Comparison of ENCODE assay signal across 8 cellular contexts in the genomic region with DNA sequence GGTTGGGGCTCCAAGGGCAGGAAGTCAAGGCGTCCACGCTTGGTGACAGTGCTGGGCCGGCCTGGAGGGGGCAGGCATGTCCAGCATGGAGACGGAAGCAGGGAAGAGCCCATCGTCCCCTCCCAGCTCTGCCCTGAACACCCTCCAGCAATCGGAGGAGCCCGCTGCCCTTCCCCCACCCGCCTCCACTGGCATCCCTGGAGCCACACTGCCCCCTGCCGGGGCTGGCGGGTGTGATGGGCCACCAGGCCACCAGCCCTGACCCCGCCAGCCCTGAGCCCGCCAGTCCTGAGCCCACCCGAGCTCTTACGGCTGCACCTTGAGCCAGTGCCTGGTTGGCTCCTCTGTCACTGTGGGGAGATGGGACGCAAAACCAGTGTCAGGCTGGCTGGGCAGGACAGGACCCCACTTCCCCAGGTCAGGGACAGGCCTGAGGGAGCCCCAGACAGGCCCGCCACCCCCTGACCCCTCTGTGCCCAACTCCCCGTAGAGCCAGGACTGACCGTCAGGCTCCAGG. TPM values are rescaled to one million over a fixed set of nuclear protein-coding genes. Genes with fewer than 3 reads are reported as not detected.
DNase-seq lines count a peak whose midpoint lies in the region; ATAC-seq and TF ChIP-seq lines count a peak whose summit lies in the region.

No MANE protein-coding gene starts in this region.

- H3K9me3 Mint-ChIP-seq in CD4-positive, CD25-positive, alpha-beta regulatory T cell, result no peaks in the 10 kb centered on the region
- H3K9me3 Mint-ChIP-seq in naive B cell, result no peaks in the 10 kb centered on the region

- peaks cover 0 to 14% (median 2%) of the 10 kb centered on the region in 4 donors for H3K4me1 Mint-ChIP-seq in CD4-positive, CD25-positive, alpha-beta regulatory T cell
- H3K4me1 Mint-ChIP-seq in naive B cell, result peaks cover 6 to 16% (median 14%) of the 10 kb centered on the region in 3 donors

- no peak overlapping the region for H3K27ac Mint-ChIP-seq in CD4-positive, CD25-positive, alpha-beta regulatory T cell
- peak overlapping the region in 1 of 6 donors; percentile 47 for H3K27ac Mint-ChIP-seq in naive B cell

- H4K20me1 ChIP-seq in OCI-LY1 (ENCODE audit: insufficient read depth, low read length), result no peaks in the 10 kb centered on the region

- peak; percentile 94 for TF ChIP-seq CTCF in OCI-LY1 (IDR thresholded peaks at IDR 0.05; ENCODE audit: low read length)

- H3K4me3 Mint-ChIP-seq in CD4-positive, CD25-positive, alpha-beta regulatory T cell, result no peak overlapping the region
- H3K4me3 Mint-ChIP-seq in naive B cell, result peak overlapping the region in 1 of 8 donors; percentile 27

- H3K9me3 ChIP-seq in CD4-positive, CD25-positive, alpha-beta regulatory T cell (ENCODE audit: control insufficient read depth in 2 of 2, low read length in 2 of 2), result no peaks in the 10 kb centered on the region
- no peaks in the 10 kb centered on the region for H3K9me3 ChIP-seq in OCI-LY1 (ENCODE audit: low read length)

- no peaks in the 10 kb centered on the region for H3K27me3 ChIP-seq in CD4-positive, CD25-positive, alpha-beta regulatory T cell (ENCODE audit: control insufficient read depth, insufficient read depth, low read length)
- H3K27me3 ChIP-seq in OCI-LY1 (ENCODE audit: insufficient read depth, low read length), result peaks cover 10% of the 10 kb centered on the region

- no peak overlapping the region for H3K4me2 ChIP-seq in OCI-LY1 (ENCODE audit: low read length)

- no peaks in the 10 kb centered on the region for H3K79me2 ChIP-seq in OCI-LY1 (ENCODE audit: insufficient read depth, low read length)

- DNase-seq in CD4-positive, CD25-positive, alpha-beta regulatory T cell, result peak; percentile 68 to 79 (median 68)
- DNase-seq in HK-2 (ENCODE audit: unreplicated experiment), result peak; percentile 92
- peak; percentile 99 for DNase-seq in activated CD8-positive, alpha-beta memory T cell treated with anti-CD3 and anti-CD28 coated beads, Interleukin-2, amount 50 U/mL, for 48 hours
- peak; percentile 84 for DNase-seq in naive B cell
- peak; percentile 54 to 64 for DNase-seq in stimulated activated CD8-positive, alpha-beta memory T cell treated with anti-CD3 and anti-CD28 coated beads, Interleukin-7, amount 100 ng/mL, for 4 hours (ENCODE audit: low read depth in 2 of 2)

- H2AFZ ChIP-seq in OCI-LY1 (ENCODE audit: low read length), result no peak overlapping the region

- H3F3A ChIP-seq in OCI-LY1 (ENCODE audit: insufficient read depth, low read length), result no peaks in the 10 kb centered on the region; the same call in 1 of the 2 replicates

- H3K36me3 Mint-ChIP-seq in CD4-positive, CD25-positive, alpha-beta regulatory T cell, result no peaks in the 10 kb centered on the region
- H3K36me3 Mint-ChIP-seq in naive B cell, result no peaks in the 10 kb centered on the region

- no peak overlapping the region for H3K27ac ChIP-seq in CD4-positive, CD25-positive, alpha-beta regulatory T cell (ENCODE audit: insufficient read depth, low read length, poor library complexity, severe bottlenecking)
- no peak overlapping the region for H3K27ac ChIP-seq in OCI-LY1 (ENCODE audit: low read depth, low read length, poor library complexity, severe bottlenecking)

- no peak overlapping the region for H3K4me3 ChIP-seq in CD4-positive, CD25-positive, alpha-beta regulatory T cell (ENCODE audit: low read depth, low read length)
- H3K4me3 ChIP-seq in OCI-LY1 (ENCODE audit: low read depth, low read length, poor library complexity, severe bottlenecking), result no peak overlapping the region

- H3K36me3 ChIP-seq in CD4-positive, CD25-positive, alpha-beta regulatory T cell (ENCODE audit: control insufficient read depth, insufficient read depth, low read length), result no peaks in the 10 kb centered on the region
- no peaks in the 10 kb centered on the region for H3K36me3 ChIP-seq in OCI-LY1 (ENCODE audit: insufficient read depth, low read length)

- H3K4me1 ChIP-seq in CD4-positive, CD25-positive, alpha-beta regulatory T cell (ENCODE audit: control insufficient read depth, insufficient read depth, low read length, poor library complexity, severe bottlenecking), result peaks cover 25% of the 10 kb centered on the region
- peaks cover 16% of the 10 kb centered on the region for H3K4me1 ChIP-seq in OCI-LY1 (ENCODE audit: insufficient read depth, low read length, severe bottlenecking)

- no peaks in the 10 kb centered on the region for H3K9me2 ChIP-seq in OCI-LY1 (ENCODE audit: low read depth, low read length)

- peak; percentile 16 to 18 for ATAC-seq in CD4-positive, CD25-positive, alpha-beta regulatory T cell (ENCODE audit: low read depth in 2 of 2)
- peak; percentile 57 for ATAC-seq in esophagus mucosa
- ATAC-seq in naive B cell (ENCODE audit: low read depth in 2 of 2), result peak; percentile 34 to 45
- no peak for ATAC-seq in HG02610 (IDR thresholded peaks at IDR 0.05; ENCODE audit: unreplicated experiment)

- H3K27me3 Mint-ChIP-seq in CD4-positive, CD25-positive, alpha-beta regulatory T cell, result no peaks in the 10 kb centered on the region
- H3K27me3 Mint-ChIP-seq in naive B cell, result peaks cover 0 to 20% (median 0%) of the 10 kb centered on the region in 3 donors

- H3K9ac ChIP-seq in OCI-LY1 (ENCODE audit: low read length), result no peak overlapping the region

RNA-seq across cellular contexts. Expression of gene CDH15, which starts 4.1 kb away (rescaled TPM):
- total RNA-seq in CD4-positive, CD25-positive, alpha-beta regulatory T cell, result 0.17 TPM
- polyA plus RNA-seq in CD4-positive, CD25-positive, alpha-beta regulatory T cell, result not detected
- not detected for total RNA-seq in esophagus mucosa
- polyA plus RNA-seq in naive B cell (ENCODE audit: low read depth in 6 of 6), result not detected

RNA-seq across cellular contexts. Expression of gene SLC22A31, which starts 32.9 kb away (rescaled TPM):
- total RNA-seq in CD4-positive, CD25-positive, alpha-beta regulatory T cell, result not detected
- polyA plus RNA-seq in CD4-positive, CD25-positive, alpha-beta regulatory T cell, result under 1 TPM in 1 of 4 donors, not detected in 3; 0.14 TPM
- total RNA-seq in esophagus mucosa, result not detected
- polyA plus RNA-seq in naive B cell (ENCODE audit: low read depth in 6 of 6), result not detected

RNA-seq across cellular contexts. Expression of gene ZNF778, which starts 50.0 kb away (rescaled TPM):
- 7.9 TPM for total RNA-seq in CD4-positive, CD25-positive, alpha-beta regulatory T cell
- polyA plus RNA-seq in CD4-positive, CD25-positive, alpha-beta regulatory T cell, result 1 to 10 TPM; 3.3 to 4.9 (median 3.9) TPM
- 5.3 TPM for total RNA-seq in esophagus mucosa
- 1 to 10 TPM; 1.5 to 7.1 (median 4.2) TPM for polyA plus RNA-seq in naive B cell (ENCODE audit: low read depth in 6 of 6)
